Comparison of ENCODE assay signal across 1 cellular context in the genomic region with DNA sequence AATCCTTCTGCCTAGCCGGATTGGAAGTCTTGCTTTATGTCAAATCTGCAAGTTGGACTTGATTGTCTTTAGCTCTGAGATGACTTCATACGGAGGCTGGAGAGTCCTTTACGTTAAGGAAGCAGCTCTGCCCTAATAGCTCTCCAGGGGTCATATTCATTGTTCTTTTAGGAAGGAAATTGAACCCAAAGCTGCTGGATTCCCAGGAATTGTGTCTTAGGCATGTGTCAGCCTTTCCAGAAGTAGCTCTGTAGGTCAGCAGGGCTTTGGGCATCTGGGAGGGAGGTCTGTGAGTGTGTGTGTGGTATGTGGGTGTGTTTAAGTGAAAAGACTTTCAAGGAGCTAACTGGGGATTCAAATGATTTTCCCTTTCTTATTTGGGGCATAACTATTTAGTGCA.
TF ChIP-seq lines count a peak whose summit lies in the region.

No MANE protein-coding gene starts in this region.

TF ChIP-seq in IMR-90, 13 proteins besides CTCF, POLR2A, EP300 and RAD21:
- TF ChIP-seq CHD1 (IDR thresholded peaks at IDR 0.05; ENCODE audit: low read depth, low read length) (no peak), MAZ (IDR thresholded peaks at IDR 0.05; ENCODE audit: borderline replicate concordance, low read depth, low read length) (no peak), SMC3 (IDR thresholded peaks at IDR 0.05; ENCODE audit: low read depth, low read length) (no peak), FOS (IDR thresholded peaks at IDR 0.05; ENCODE audit: low read depth, low read length) (no peak), RCOR1 (IDR thresholded peaks at IDR 0.05; ENCODE audit: insufficient replicate concordance, low read length) (no peak), NFE2L2 (IDR thresholded peaks at IDR 0.05; ENCODE audit: low read depth, low read length) (no peak), RFX5 (IDR thresholded peaks at IDR 0.05; ENCODE audit: low read depth, low read length) (no peak)
- TF ChIP-seq, protein P1, sequence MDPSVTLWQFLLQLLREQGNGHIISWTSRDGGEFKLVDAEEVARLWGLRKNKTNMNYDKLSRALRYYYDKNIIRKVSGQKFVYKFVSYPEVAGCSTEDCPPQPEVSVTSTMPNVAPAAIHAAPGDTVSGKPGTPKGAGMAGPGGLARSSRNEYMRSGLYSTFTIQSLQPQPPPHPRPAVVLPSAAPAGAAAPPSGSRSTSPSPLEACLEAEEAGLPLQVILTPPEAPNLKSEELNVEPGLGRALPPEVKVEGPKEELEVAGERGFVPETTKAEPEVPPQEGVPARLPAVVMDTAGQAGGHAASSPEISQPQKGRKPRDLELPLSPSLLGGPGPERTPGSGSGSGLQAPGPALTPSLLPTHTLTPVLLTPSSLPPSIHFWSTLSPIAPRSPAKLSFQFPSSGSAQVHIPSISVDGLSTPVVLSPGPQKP (IDR thresholded peaks at IDR 0.05; ENCODE audit: borderline replicate concordance, low read depth, low read length), result no peak
